10 cellular contexts compared by ENCODE assay signal in the genomic region with DNA sequence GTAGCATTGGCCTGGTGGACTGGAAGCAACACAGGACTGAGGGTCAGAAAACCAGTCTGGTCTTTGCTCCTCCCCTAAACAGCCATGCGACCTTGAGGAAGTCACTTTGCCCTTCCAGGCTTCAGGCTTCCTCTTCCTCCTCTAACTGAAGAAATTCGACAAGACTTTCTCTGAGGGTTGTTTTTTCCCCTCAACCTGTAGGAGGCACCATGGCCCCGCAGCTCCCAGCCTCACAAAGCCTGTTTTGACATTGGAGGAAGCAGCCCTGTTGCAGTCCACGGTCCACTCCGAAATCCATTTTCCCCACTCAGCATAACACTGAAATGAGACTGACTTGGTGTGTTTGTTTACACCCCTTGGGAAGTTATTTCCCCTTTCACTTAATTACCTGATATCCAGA. TPM values are rescaled to one million over a fixed set of nuclear protein-coding genes. Genes with fewer than 3 reads are reported as not detected.
DNase-seq lines count a peak whose midpoint lies in the region; ATAC-seq, FAIRE-seq and TF ChIP-seq lines count a peak whose summit lies in the region.
"Had no signal": no experiment of that assay in that cellular context is flagged by ENCODE, and none has a peak within 500 bp of the region (broad histone marks: within the 10 kb centered on the region; RNA-seq: fewer than 3 reads in every experiment).

No MANE protein-coding gene starts in this region.

- no peaks in the 10 kb centered on the region for H3K4me1 ChIP-seq in A549
- no peaks in the 10 kb centered on the region for H3K4me1 ChIP-seq in H9 (ENCODE audit: insufficient read depth, low read length)
- H3K4me1 ChIP-seq in GM12878 (ENCODE audit: control insufficient read depth, insufficient read depth, low read length), result no peaks in the 10 kb centered on the region
- H3K4me1 ChIP-seq in HepG2 (ENCODE audit: insufficient read depth, low read length), result no peaks in the 10 kb centered on the region

- RAD21 ChIA-PET in GM12878 (lab: Charles Lee; ENCODE audit: unreplicated experiment), result interaction anchor here (0.9 kb wide), 1 partner anchor 265 kb away, joined by 3 read pairs; no protein-coding TSS in a partner anchor

- no peak overlapping the region for H2BK20ac ChIP-seq in H9 (ENCODE audit: low read depth, low read length, poor library complexity, severe bottlenecking)

- H3K23ac ChIP-seq in H9 (ENCODE audit: insufficient read length, low read depth, low read length), result no peak overlapping the region

- no peak for FAIRE-seq in A549 (lab: Jason Lieb, UNC)
- FAIRE-seq in GM12878 (lab: Jason Lieb, UNC), result no peak
- FAIRE-seq in HepG2 (lab: Jason Lieb, UNC), result no peak

- H2AK5ac ChIP-seq in H9 (ENCODE audit: insufficient read length, low read length), result no peak overlapping the region

- H4K5ac ChIP-seq in H9 (ENCODE audit: insufficient read length, low read depth, low read length), result no peak overlapping the region

- H3K36me3 ChIP-seq in GM12878 (ENCODE audit: control insufficient read depth in 2 of 2, insufficient read depth in 2 of 2, low read length in 1 of 2) (no peaks in the 10 kb centered on the region), HepG2 (replicated peaks in 1 of 2; ENCODE audit: control insufficient read depth in 1 of 2, insufficient read depth in 2 of 2, low read length in 2 of 2) (no peaks in the 10 kb centered on the region)

- no peaks in the 10 kb centered on the region for H3K9me3 Mint-ChIP-seq in H9

- H3K4ac ChIP-seq in H9 (ENCODE audit: low read depth, low read length), result no peak overlapping the region

- H3K27ac ChIP-seq in A549 (no peak overlapping the region), H9 (ENCODE audit: insufficient read length, low read depth, low read length) (no peak overlapping the region), GM12878 (ENCODE audit: control insufficient read depth, insufficient read depth) (no peak overlapping the region), HepG2 (ENCODE audit: extremely low read length, insufficient read depth, low read length) (no peak overlapping the region)

- H3K18ac ChIP-seq in H9 (ENCODE audit: insufficient read length, low read depth, low read length), result no peak overlapping the region

- H3K4me2 ChIP-seq in A549, result no peak overlapping the region
- no peak overlapping the region for H3K4me2 ChIP-seq in H9 (ENCODE audit: insufficient read depth, insufficient read length, low read length)
- no peak overlapping the region for H3K4me2 ChIP-seq in GM12878 (ENCODE audit: control insufficient read depth, insufficient read depth)
- no peak overlapping the region for H3K4me2 ChIP-seq in HepG2 (ENCODE audit: low read depth, low read length)

- H3K27me3 ChIP-seq in H9 (ENCODE audit: insufficient read depth, low read length), result no peaks in the 10 kb centered on the region
- H3K27me3 ChIP-seq in GM12878 (replicated peaks in 1 of 2; ENCODE audit: control insufficient read depth in 2 of 2, insufficient read depth in 2 of 2, low read length in 1 of 2), result no peaks in the 10 kb centered on the region
- H3K27me3 ChIP-seq in HepG2 (ENCODE audit: control insufficient read depth in 1 of 2, insufficient read depth in 2 of 2, low read length in 2 of 2), result no peaks in the 10 kb centered on the region; a peak in 1 of 5 replicates

- H3K9ac ChIP-seq in H9 (ENCODE audit: extremely low read depth, insufficient read length, low read length) (no peak overlapping the region), GM12878 (ENCODE audit: control insufficient read depth, insufficient read depth, low read length) (no peak overlapping the region), HepG2 (ENCODE audit: insufficient read depth, low read depth, low read length) (no peak overlapping the region)

- no peaks in the 10 kb centered on the region for H3K23me2 ChIP-seq in H9 (ENCODE audit: insufficient read length, low read depth, low read length, poor library complexity, severe bottlenecking)

- H3K36me3 Mint-ChIP-seq in H9 (ENCODE audit: insufficient read depth in 1 of 3, low read depth in 3 of 3), result no peaks in the 10 kb centered on the region

- CTCF ChIA-PET in A549 (lab: Yijun Ruan, JAX) (interaction anchor here (1.2 to 3.8 kb wide), 7 partner anchors 8 to 1107 kb away, joined by 3 to 18 read pairs (median 9); no protein-coding TSS in a partner anchor), GM12878 (lab: Yijun Ruan, JAX) (interaction anchor here (0.5 to 6.4 kb wide), 4 partner anchors 204 to 801 kb away, joined by 3 to 56 read pairs (median 16); no protein-coding TSS in a partner anchor), HepG2 (lab: Yijun Ruan, JAX; ENCODE audit: low intra/inter-chr PET ratio, low total read pairs) (interaction anchor here (1.5 kb wide), 1 partner anchor 418 kb away, joined by 3 read pairs; no protein-coding TSS in a partner anchor)

- no peak overlapping the region for H2BK5ac ChIP-seq in H9 (ENCODE audit: insufficient read length, low read length)

- H3K79me1 ChIP-seq in H9 (ENCODE audit: insufficient read depth, low read depth, low read length, poor library complexity, severe bottlenecking), result no peaks in the 10 kb centered on the region

- peak in 1 of 2 experiments; percentile 30 for DNase-seq in A549 (ENCODE audit: low read depth in 1 of 2, low spot score in 1 of 2)
- DNase-seq in H9, result peak; percentile 68
- DNase-seq in GM12878 (ENCODE audit: low read depth, low spot score), result no peak
- no peak for DNase-seq in HepG2 (ENCODE audit: low spot score)
- DNase-seq in NCI-H187 (lab: John Stamatoyannopoulos, UW), result no peak
- DNase-seq in NCI-H526 treated with DMSO at 0.1 percent for 48 hours (lab: John Stamatoyannopoulos, UW), result no peak

- TF ChIP-seq POLR2A in A549 (IDR thresholded peaks at IDR 0.05; ENCODE audit: low read length), result no peak
- TF ChIP-seq POLR2A in GM12878 (IDR thresholded peaks at IDR 0.05; ENCODE audit: low read depth, low read length), result no peak
- TF ChIP-seq POLR2A in HepG2 (IDR thresholded peaks at IDR 0.05; ENCODE audit: insufficient read depth in 1 of 2, low read depth in 2 of 2, low read length in 2 of 2), result no peak

- no peak overlapping the region for H3K4me3 Mint-ChIP-seq in H9
- H3K4me3 Mint-ChIP-seq: IgD-negative memory B cell had no signal

- H3K9me3 ChIP-seq in A549 (no peaks in the 10 kb centered on the region), H9 (ENCODE audit: control insufficient read depth, low read depth, low read length) (no peaks in the 10 kb centered on the region), GM12878 (replicated peaks; ENCODE audit: control insufficient read depth, insufficient read depth, low read length) (no peaks in the 10 kb centered on the region), HepG2 (ENCODE audit: low read length) (no peaks in the 10 kb centered on the region)

- BruUV-seq in GM12878 (replicated peaks; lab: Mats Ljungman, UMichigan), result no TSS peak
- BruUV-seq in HepG2 (replicated peaks; lab: Mats Ljungman, UMichigan), result no TSS peak

- POLR2A ChIA-PET in A549 (lab: Yijun Ruan, JAX), result no interaction called here
- POLR2A ChIA-PET in GM12878 (lab: Charles Lee), result no interaction called here
- POLR2A ChIA-PET in HepG2 (lab: Yijun Ruan, JAX), result no interaction called here

- intact Hi-C loops in GM12878 (cut with micrococcal nuclease; ENCODE audit: unreplicated experiment), result loop anchor here (5.0 to 10.0 kb wide), 2 partner anchors 1056 to 1108 kb away; no protein-coding TSS in a partner anchor
- intact Hi-C loops in HepG2 (cut with micrococcal nuclease; ENCODE audit: unreplicated experiment), result loop anchor here (1.0 to 5.0 kb wide), 2 partner anchors 265 to 1108 kb away; no protein-coding TSS in a partner anchor

- TF ChIP-seq CTCF in A549 (IDR thresholded peaks at IDR 0.05), result peak; percentile 19; the same call in 2 of the 3 replicates
- peak; percentile 83 for TF ChIP-seq CTCF in H9 (conservative IDR thresholded peaks at IDR 0.05)
- TF ChIP-seq CTCF in GM12878 (IDR thresholded peaks at IDR 0.05 in 2 of 3, conservative IDR thresholded peaks at IDR 0.05 in 1 of 3; ENCODE audit: control insufficient read depth in 2 of 3, extremely low read depth in 1 of 3, insufficient read depth in 1 of 3, low read depth in 3 of 3, low read length in 3 of 3), result 0 out of 6 replicates have a peak, but pooled peaks of 1 of the 3 experiments have one; percentile 4
- TF ChIP-seq CTCF in HepG2 (CRISPR knock-in tag; IDR thresholded peaks at IDR 0.05), result peak; percentile 56

- SMC1A ChIA-PET in GM12878 (lab: Charles Lee; ENCODE audit: uncharacterized antibody, unreplicated experiment), result no interaction called here

- in situ Hi-C loops in GM12878 (cut with MboI) (loop anchor here (25.0 kb wide), 2 partner anchors 758 to 1058 kb away; no protein-coding TSS in a partner anchor), HepG2 (cut with HindIII; ENCODE audit: extremely low pct_ligation_motif_present, low pct_unique_long_range_greater_than_20kb) (loop anchor here (5.0 to 10.0 kb wide), 4 partner anchors 263 to 1106 kb away; no protein-coding TSS in a partner anchor)

- H2BK12ac ChIP-seq in H9 (ENCODE audit: insufficient read length, low read depth, low read length), result no peak overlapping the region

- H3K79me2 ChIP-seq in H9 (ENCODE audit: insufficient read depth, low read length), result no peaks in the 10 kb centered on the region
- H3K79me2 ChIP-seq in GM12878 (ENCODE audit: control insufficient read depth, insufficient read depth, low read length), result no peaks in the 10 kb centered on the region
- no peaks in the 10 kb centered on the region for H3K79me2 ChIP-seq in HepG2 (ENCODE audit: insufficient read depth, low read length)

- H2BK15ac ChIP-seq in H9 (ENCODE audit: low read depth, low read length), result no peak overlapping the region

- H4K8ac ChIP-seq in H9 (replicated peaks; ENCODE audit: insufficient read length, low read depth, low read length), result no peak overlapping the region

- H3K4me3 ChIP-seq in A549 (no peak overlapping the region), GM12878 (no peak overlapping the region), HepG2 (replicated peaks in 1 of 3; ENCODE audit: insufficient read depth in 1 of 3, low read depth in 2 of 3, low read length in 3 of 3) (no peak overlapping the region)

- ATAC-seq in A549, result peak in 1 of 2 experiments; percentile 54; a peak in 1 of 6 replicates
- no peak for ATAC-seq in GM12878
- ATAC-seq in HepG2, result no peak
- ATAC-seq in GM21526 (IDR thresholded peaks at IDR 0.05; ENCODE audit: low FRiP score, unreplicated experiment), result no peak
- no peak for ATAC-seq in HG02973 (IDR thresholded peaks at IDR 0.05; ENCODE audit: unreplicated experiment)

- H4K91ac ChIP-seq in H9 (ENCODE audit: insufficient read length, low read depth, low read length), result no peak overlapping the region

- H3K56ac ChIP-seq in H9 (ENCODE audit: insufficient read length, low read depth, low read length), result no peak overlapping the region

- no peaks in the 10 kb centered on the region for H4K20me1 ChIP-seq in H9 (ENCODE audit: control insufficient read depth, insufficient read depth, insufficient read length)
- H4K20me1 ChIP-seq in GM12878 (ENCODE audit: control insufficient read depth, insufficient read depth), result no peaks in the 10 kb centered on the region
- no peaks in the 10 kb centered on the region for H4K20me1 ChIP-seq in HepG2 (ENCODE audit: insufficient read depth, low read length)

- no peak overlapping the region for H3T11ph ChIP-seq in H9 (ENCODE audit: low read length)

- H2BK120ac ChIP-seq in H9 (ENCODE audit: low read depth, low read length, poor library complexity, severe bottlenecking), result no peak overlapping the region

- H3K27me3 Mint-ChIP-seq in H9 (ENCODE audit: low read depth), result no peaks in the 10 kb centered on the region; the same call in 1 of the 2 replicates

- peak in 1 of 2 experiments; percentile 63; a peak in 2 of 5 replicates for TF ChIP-seq RAD21 in A549 (conservative IDR thresholded peaks at IDR 0.05 in 1 of 2, IDR thresholded peaks at IDR 0.05 in 1 of 2)
- peak; percentile 31; the same call in 1 of the 2 replicates for TF ChIP-seq RAD21 in GM12878 (IDR thresholded peaks at IDR 0.05; ENCODE audit: insufficient read depth, low read depth, low read length)
- TF ChIP-seq RAD21 in HepG2 (CRISPR knock-in tag; IDR thresholded peaks at IDR 0.05), result no peak

- H3K4me1 Mint-ChIP-seq in H9, result peaks cover 2 to 4% of the 10 kb centered on the region in 2 experiments; a peak in 3 of 4 replicates

- no peak overlapping the region for H2AFZ ChIP-seq in H9 (ENCODE audit: low read length)
- H2AFZ ChIP-seq in GM12878 (ENCODE audit: control insufficient read depth, low read depth, low read length), result no peak overlapping the region
- H2AFZ ChIP-seq in HepG2 (ENCODE audit: low read length), result no peak overlapping the region

- no peak overlapping the region for H3K14ac ChIP-seq in H9 (ENCODE audit: insufficient read depth, low read length)

- no peak overlapping the region for H3K27ac Mint-ChIP-seq in H9
- H3K27ac Mint-ChIP-seq: IgD-negative memory B cell had no signal

- under 1% methylated on average over 5 of the region's 5 CpGs for WGBS in A549 (ENCODE audit: missing lambda C conversion rate)
- no CpG with 5 or more reads among the region's 5 CpGs for WGBS in H9 (ENCODE audit: extremely low coverage, insufficient read length, low lambda C conversion rate)
- WGBS in GM12878 (ENCODE audit: insufficient coverage, insufficient replicate concordance, low lambda C conversion rate, missing lambda C conversion rate), result 5% methylated on average over 5 of the region's 5 CpGs
- WGBS in HepG2 (ENCODE audit: low lambda C conversion rate), result 8% methylated on average over 5 of the region's 5 CpGs

- TF ChIP-seq EP300 in A549 (IDR thresholded peaks at IDR 0.05) (no peak), GM12878 (IDR thresholded peaks at IDR 0.05; ENCODE audit: borderline replicate concordance in 1 of 2, control insufficient read depth in 1 of 2, low read depth in 2 of 2, low read length in 2 of 2) (no peak), HepG2 (IDR thresholded peaks at IDR 0.05; ENCODE audit: low read depth in 2 of 2, low read length in 2 of 2) (no peak), HepG2 (CRISPR knock-in tag; IDR thresholded peaks at IDR 0.05; ENCODE audit: borderline replicate concordance) (no peak)

RNA-seq across cellular contexts. Expression of gene PIRT, which starts 41.2 kb away (rescaled TPM):
- not detected in 2 replicates for polyA plus RNA-seq in A549 (2011; rRNA removed)
- not detected in 2 replicates for polyA plus RNA-seq in A549 (2012; cell fraction: cytosol; rRNA removed)
- not detected in 2 replicates for polyA plus RNA-seq in A549 (2012; cell fraction: nucleus; rRNA removed)
- not detected in 3 replicates for polyA plus RNA-seq in A549 (2017; fragmentation: RNase III; extraction: RNeasy Plus Mini Kit Qiagen cat#74134 plus additional on column Dnase treatment)
- not detected in 2 replicates for polyA minus RNA-seq in A549 (2011; rRNA and poly(A)+ RNA removed)
- total RNA-seq in H9 (2021), result not detected in 2 replicates
- not detected in 2 replicates for total RNA-seq in GM12878 (2013; cell fraction: nucleolus; rRNA removed)
- total RNA-seq in GM12878 (2014; rRNA removed), result not detected in 2 replicates
- total RNA-seq in GM12878 (2014; rRNA removed; fragmentation: Illumina TruSeq; extraction: Trizol), result not detected in 2 replicates
- not detected in 2 replicates for total RNA-seq in GM12878 (2021)
- polyA plus RNA-seq in GM12878 (2011; ENCODE audit: low read depth), result not detected
- polyA plus RNA-seq in GM12878 (2011; rRNA removed), result not detected in 2 replicates
- not detected in 2 replicates for polyA plus RNA-seq in GM12878 (2011; cell fraction: cytosol; rRNA removed)
- polyA plus RNA-seq in GM12878 (2011; cell fraction: nucleus; rRNA removed), result not detected in 2 replicates
- not detected in 2 replicates for polyA plus RNA-seq in GM12878 (2012)
- not detected in 2 replicates for polyA plus RNA-seq in GM12878 (2014; fragmentation: Illumina TruSeq; extraction: Trizol)
- polyA plus RNA-seq in GM12878 (2014; fragmentation: Nextera tagmentation; extraction: Ambion mirVana), result not detected
- polyA plus RNA-seq in GM12878 (2014; rRNA removed), result not detected in 2 replicates
- not detected for polyA plus RNA-seq in GM12878 (2016; fragmentation: Nextera tagmentation; extraction: Ambion mirVana)
- not detected in 2 replicates for polyA minus RNA-seq in GM12878 (2011; rRNA and poly(A)+ RNA removed)
- not detected in 2 replicates for polyA minus RNA-seq in GM12878 (2011; cell fraction: cytosol; rRNA and poly(A)+ RNA removed)
- not detected in 2 replicates for polyA minus RNA-seq in GM12878 (2011; cell fraction: nucleus; rRNA and poly(A)+ RNA removed)
- total RNA-seq in HepG2 (2016; rRNA removed; fragmentation: Illumina TruSeq; extraction: Trizol), result not detected in 2 replicates
- not detected in 2 replicates for total RNA-seq in HepG2 (2016; cell fraction: cytosol; rRNA removed; fragmentation: Illumina TruSeq; extraction: Trizol; ENCODE audit: low read depth)
- total RNA-seq in HepG2 (2016; cell fraction: insoluble cytoplasmic fraction; rRNA removed; fragmentation: Illumina TruSeq; extraction: Trizol), result not detected in 2 replicates
- not detected in 2 replicates for total RNA-seq in HepG2 (2016; cell fraction: membrane; rRNA removed; fragmentation: Illumina TruSeq; extraction: Trizol)
- not detected in 2 replicates for total RNA-seq in HepG2 (2016; cell fraction: nucleus; rRNA removed; fragmentation: Illumina TruSeq; extraction: Trizol)
- not detected in 2 replicates for polyA plus RNA-seq in HepG2 (2011; rRNA removed)
- not detected in 2 replicates for polyA plus RNA-seq in HepG2 (2011; cell fraction: cytosol; rRNA removed)
- not detected in 2 replicates for polyA plus RNA-seq in HepG2 (2011; cell fraction: nucleus; rRNA removed)
- not detected in 2 replicates for polyA plus RNA-seq in HepG2 (2012)
- not detected in 2 replicates for polyA plus RNA-seq in HepG2 (2016; cell fraction: cytosol; fragmentation: Illumina TruSeq; extraction: Trizol; ENCODE audit: low read depth)
- polyA plus RNA-seq in HepG2 (2016; cell fraction: insoluble cytoplasmic fraction; fragmentation: Illumina TruSeq; extraction: Trizol; ENCODE audit: low read depth), result not detected in 2 replicates
- not detected in 2 replicates for polyA plus RNA-seq in HepG2 (2016; cell fraction: membrane; fragmentation: Illumina TruSeq; extraction: Trizol; ENCODE audit: low read depth)
- polyA plus RNA-seq in HepG2 (2016; cell fraction: nucleus; fragmentation: Illumina TruSeq; extraction: Trizol; ENCODE audit: insufficient read depth, low read depth), result not detected in 2 replicates
- polyA minus RNA-seq in HepG2 (2011; rRNA and poly(A)+ RNA removed; ENCODE audit: low replicate concordance), result not detected in 2 replicates
- not detected in 2 replicates for polyA minus RNA-seq in HepG2 (2011; cell fraction: cytosol; rRNA and poly(A)+ RNA removed)
- not detected in 2 replicates for polyA minus RNA-seq in HepG2 (2011; cell fraction: nucleus; rRNA and poly(A)+ RNA removed)
- total RNA-seq: T-helper 1 cell treated with Interleukin-12 subunit alpha and Interleukin-12 subunit beta and Interleukin-4 antibody, amounts not matched to agents 30 ng/mL and 1 ng/mL, for 36 hours had no signal
- polyA plus RNA-seq: IgD-negative memory B cell had no signal
